ENCODE assay signal across 14 cellular contexts in the genomic region with DNA sequence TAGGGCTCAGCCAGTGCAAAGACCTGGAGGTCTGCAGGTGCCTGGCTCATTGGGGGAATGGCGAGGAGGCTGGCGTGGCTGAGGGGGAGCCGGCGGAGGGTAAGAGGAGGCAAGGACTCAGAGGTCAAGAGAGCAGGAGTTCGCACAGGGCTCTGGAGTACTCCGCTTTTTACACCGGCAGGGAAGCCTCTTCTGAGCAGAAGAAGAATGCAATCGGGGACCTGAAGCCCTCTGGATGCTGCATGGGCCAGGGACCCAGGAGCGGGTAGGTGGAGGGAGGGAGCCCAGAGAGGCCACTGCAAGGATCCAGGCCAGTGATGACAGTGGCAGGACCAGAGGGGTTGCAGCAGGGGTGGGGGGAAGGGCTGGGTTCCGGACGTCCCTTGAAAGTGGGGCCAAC.
DNase-seq lines count a peak whose midpoint lies in the region; TF ChIP-seq lines count a peak whose summit lies in the region.
"Had no signal": no experiment of that assay in that cellular context is flagged by ENCODE, and none has a peak within 500 bp of the region (broad histone marks: within the 10 kb centered on the region; RNA-seq: fewer than 3 reads in every experiment).

No MANE protein-coding gene starts in this region.

- no peaks in the 10 kb centered on the region for H3K79me2 ChIP-seq in parathyroid adenoma

- H3K4me3 ChIP-seq in parathyroid adenoma (ENCODE audit: low read depth, low read length), result no peak overlapping the region
- H3K4me3 ChIP-seq: GM12878, GM23338 had no signal

- H3K4me1 ChIP-seq in parathyroid adenoma, result peaks cover 47% of the 10 kb centered on the region

- H3K27me3 ChIP-seq in parathyroid adenoma (ENCODE audit: control insufficient read depth, insufficient read depth, low read length), result no peaks in the 10 kb centered on the region

- no peak for TF ChIP-seq CTCF in parathyroid adenoma (IDR thresholded peaks at IDR 0.05)

- H3K9me3 ChIP-seq in parathyroid adenoma (ENCODE audit: control insufficient read depth, low read length), result no peaks in the 10 kb centered on the region

- H3K4me2 ChIP-seq in parathyroid adenoma (ENCODE audit: low read length), result no peak overlapping the region
- H3K4me2 ChIP-seq: GM23338 had no signal

- no peak overlapping the region for H3K9ac ChIP-seq in parathyroid adenoma

- H3K27ac ChIP-seq in parathyroid adenoma, result peak overlapping the region; percentile 56

- DNase-seq in activated effector memory CD4-positive, alpha-beta T cell treated with anti-CD3 and anti-CD28 coated beads, Interleukin-2, amount 50 U/mL, for 16 hours, result peak; percentile 27
- DNase-seq in activated effector memory CD4-positive, alpha-beta T cell treated with Interleukin-2 at 50 U/mL for 16 hours, result no peak
- DNase-seq in ecto neural progenitor cell (ENCODE audit: low spot score) (peak; percentile 28), NCI-H2196 treated with DMSO at 0.1 percent for 48 hours (lab: John Stamatoyannopoulos, UW; ENCODE audit: unreplicated experiment) (no peak), NOMO-1 treated with DMSO at 0.1 percent for 48 hours (lab: John Stamatoyannopoulos, UW; ENCODE audit: unreplicated experiment) (no peak), NCI-H1048 (lab: John Stamatoyannopoulos, UW) (no peak)
- DNase-seq: C1 segment of cervical spinal cord; Calu3; CD4-positive, alpha-beta T cell; DMS79; H7 had no signal

- no peaks in the 10 kb centered on the region for H3K36me3 ChIP-seq in parathyroid adenoma (ENCODE audit: control insufficient read depth, insufficient read depth, low read length)

- peak overlapping the region; percentile 69 for H2AFZ ChIP-seq in parathyroid adenoma
- H2AFZ ChIP-seq: GM23338 had no signal

Comparison
In these comparisons a context has a peak if more than half of its experiments do, and no peak if none do; other contexts are left out.
1. DNase-seq: peak in activated effector memory CD4-positive, alpha-beta T cell treated with anti-CD3 and anti-CD28 coated beads, Interleukin-2, amount 50 U/mL, for 16 hours (single experiment) and ecto neural progenitor cell (single experiment); none in activated effector memory CD4-positive, alpha-beta T cell treated with Interleukin-2 at 50 U/mL for 16 hours (single experiment), NCI-H2196 treated with DMSO at 0.1 percent for 48 hours (single experiment), NOMO-1 treated with DMSO at 0.1 percent for 48 hours (single experiment) and NCI-H1048 (single experiment).